19 cellular contexts compared by ENCODE assay signal in genomic region chr1:161163793-161164192, GRCh38. TPM values are rescaled to one million over a fixed set of nuclear protein-coding genes. Genes with fewer than 3 reads are reported as not detected.
A peak's percentile ranks its signal among the peaks of the same experiment; 100 is the strongest.
DNase-seq lines count a peak whose midpoint lies in the region; ATAC-seq and TF ChIP-seq lines count a peak whose summit lies in the region.
"Had no signal": no experiment of that assay in that cellular context is flagged by ENCODE, and none has a peak within 500 bp of the region (broad histone marks: within the 10 kb centered on the region; RNA-seq: fewer than 3 reads in every experiment).

No MANE protein-coding gene starts in this region.

- DNase-seq in activated CD4-positive, alpha-beta T cell treated with anti-CD3 and anti-CD28 coated beads, Interleukin-2, amount 10 ng/mL, durations not matched to agents 24 days and 14 days: no peak
- no peak for DNase-seq in activated CD4-positive, alpha-beta T cell treated with anti-CD3 and anti-CD28 coated beads for 36 hours
- DNase-seq in T-cell: no peak
- no peak for DNase-seq in effector memory CD8-positive, alpha-beta T cell
- no peak for DNase-seq in smooth muscle cell (lab: John Stamatoyannopoulos, UW; ENCODE audit: unreplicated experiment)
- no peak for DNase-seq in NCI-H226
- DNase-seq: activated CD4-positive, alpha-beta T cell treated with anti-CD3 and anti-CD28 coated beads for 1 hour; CD8-positive, alpha-beta T cell; DMS79; left ventricle myocardium inferior; NCI-H1105 treated with DMSO at 0.1 percent for 48 hours; NCI-H69; OCI-M1; SJCRH30; T1000; tibial artery had no signal

- no peaks in the 10 kb centered on the region for H3K27me3 ChIP-seq in smooth muscle cell (ENCODE audit: low read depth)
- H3K27me3 ChIP-seq: SJCRH30, tibial artery had no signal

- H4K20me1 ChIP-seq in smooth muscle cell (ENCODE audit: low read depth): no peaks in the 10 kb centered on the region

- H3K27ac Mint-ChIP-seq in activated CD4-positive, alpha-beta T cell treated with anti-CD3 and anti-CD28 coated beads, Interleukin-2, amount 10 ng/mL, durations not matched to agents 24 days and 14 days: peak overlapping the region; percentile 98
- H3K27ac Mint-ChIP-seq in activated CD4-positive, alpha-beta T cell treated with anti-CD3 and anti-CD28 coated beads for 36 hours: no peak overlapping the region
- H3K27ac Mint-ChIP-seq in T-cell: peak overlapping the region; percentile 84 to 96
- peak overlapping the region; percentile 97 to 99 for H3K27ac Mint-ChIP-seq in effector memory CD8-positive, alpha-beta T cell

- H3K9me3 Mint-ChIP-seq in activated CD4-positive, alpha-beta T cell treated with anti-CD3 and anti-CD28 coated beads, Interleukin-2, amount 10 ng/mL, durations not matched to agents 24 days and 14 days: no peaks in the 10 kb centered on the region
- H3K9me3 Mint-ChIP-seq in activated CD4-positive, alpha-beta T cell treated with anti-CD3 and anti-CD28 coated beads for 36 hours (ENCODE audit: low read depth): no peaks in the 10 kb centered on the region
- H3K9me3 Mint-ChIP-seq in T-cell: no peaks in the 10 kb centered on the region
- H3K9me3 Mint-ChIP-seq in effector memory CD8-positive, alpha-beta T cell: no peaks in the 10 kb centered on the region
- H3K9me3 Mint-ChIP-seq: CD8-positive, alpha-beta T cell had no signal

- POLR2A ChIA-PET in activated CD4-positive, alpha-beta T cell treated with anti-CD3 and anti-CD28 coated beads for 36 hours (lab: Charles Lee): interaction anchor here (0.6 kb wide), 1 partner anchor 42 kb away, joined by 3 read pairs; no protein-coding TSS in a partner anchor
- POLR2A ChIA-PET in T-cell (lab: Charles Lee): interaction anchor here in 1 of 2 donors (0.5 kb wide), 1 partner anchor 93 kb away, joined by 3 read pairs; no protein-coding TSS in a partner anchor

- CTCF ChIA-PET in activated CD4-positive, alpha-beta T cell treated with anti-CD3 and anti-CD28 coated beads for 36 hours (lab: Charles Lee): no interaction called here
- CTCF ChIA-PET in T-cell (lab: Charles Lee): interaction anchor here in 1 of 2 donors (1.1 kb wide), 1 partner anchor 23 kb away, joined by 3 read pairs; no protein-coding TSS in a partner anchor

- no peaks in the 10 kb centered on the region for H3K79me2 ChIP-seq in smooth muscle cell (ENCODE audit: low read depth)

- H3F3A ChIP-seq in smooth muscle cell (ENCODE audit: low read depth): peaks cover 10% of the 10 kb centered on the region

- no peak overlapping the region for H3K9ac ChIP-seq in smooth muscle cell (ENCODE audit: low read depth)

- no peaks in the 10 kb centered on the region for H3K36me3 ChIP-seq in smooth muscle cell (ENCODE audit: low read depth)
- H3K36me3 ChIP-seq: SJCRH30 had no signal

- H3K4me1 ChIP-seq in smooth muscle cell (ENCODE audit: low read depth): peaks cover 15% of the 10 kb centered on the region
- H3K4me1 ChIP-seq: SJCRH30 had no signal

- no peak overlapping the region for H2AFZ ChIP-seq in smooth muscle cell (ENCODE audit: low read depth)

- H3K4me2 ChIP-seq in smooth muscle cell: no peak overlapping the region
- H3K4me2 ChIP-seq: A549 had no signal

- no peak for TF ChIP-seq CTCF in smooth muscle cell (IDR thresholded peaks at IDR 0.05; ENCODE audit: borderline replicate concordance, insufficient read depth, poor library complexity, severe bottlenecking)

- H3K9me3 ChIP-seq in smooth muscle cell (replicated peaks; ENCODE audit: low read depth): no peaks in the 10 kb centered on the region
- H3K9me3 ChIP-seq: A549, left ventricle myocardium inferior, SJCRH30, tibial artery had no signal

- H3K27me3 Mint-ChIP-seq in activated CD4-positive, alpha-beta T cell treated with anti-CD3 and anti-CD28 coated beads, Interleukin-2, amount 10 ng/mL, durations not matched to agents 24 days and 14 days: no peaks in the 10 kb centered on the region
- no peaks in the 10 kb centered on the region for H3K27me3 Mint-ChIP-seq in activated CD4-positive, alpha-beta T cell treated with anti-CD3 and anti-CD28 coated beads for 36 hours
- H3K27me3 Mint-ChIP-seq in T-cell: no peaks in the 10 kb centered on the region
- H3K27me3 Mint-ChIP-seq in effector memory CD8-positive, alpha-beta T cell: no peaks in the 10 kb centered on the region

- 94% methylated on average over 5 of the region's 5 CpGs for WGBS in smooth muscle cell (ENCODE audit: low lambda C conversion rate)

- peaks cover 44% of the 10 kb centered on the region for H3K36me3 Mint-ChIP-seq in activated CD4-positive, alpha-beta T cell treated with anti-CD3 and anti-CD28 coated beads, Interleukin-2, amount 10 ng/mL, durations not matched to agents 24 days and 14 days (ENCODE audit: low read depth)
- H3K36me3 Mint-ChIP-seq in activated CD4-positive, alpha-beta T cell treated with anti-CD3 and anti-CD28 coated beads for 36 hours (ENCODE audit: low read depth): peaks cover 37% of the 10 kb centered on the region
- peaks cover 3% of the 10 kb centered on the region for H3K36me3 Mint-ChIP-seq in T-cell
- peaks cover 33% of the 10 kb centered on the region for H3K36me3 Mint-ChIP-seq in effector memory CD8-positive, alpha-beta T cell (ENCODE audit: insufficient read depth)

- peak overlapping the region; percentile 99 for H3K27ac ChIP-seq in smooth muscle cell (ENCODE audit: low read depth)
- H3K27ac ChIP-seq: A549, left ventricle myocardium inferior, SJCRH30 had no signal

- peaks cover 53% of the 10 kb centered on the region for H3K4me1 Mint-ChIP-seq in activated CD4-positive, alpha-beta T cell treated with anti-CD3 and anti-CD28 coated beads, Interleukin-2, amount 10 ng/mL, durations not matched to agents 24 days and 14 days
- H3K4me1 Mint-ChIP-seq in activated CD4-positive, alpha-beta T cell treated with anti-CD3 and anti-CD28 coated beads for 36 hours: peaks cover 57% of the 10 kb centered on the region
- peaks cover 66 to 76% (median 75%) of the 10 kb centered on the region in 3 donors for H3K4me1 Mint-ChIP-seq in T-cell
- peaks cover 53 to 69% of the 10 kb centered on the region in 2 donors for H3K4me1 Mint-ChIP-seq in effector memory CD8-positive, alpha-beta T cell (ENCODE audit: low read depth in 2 of 2)

- no peak overlapping the region for H3K4me3 ChIP-seq in smooth muscle cell
- H3K4me3 ChIP-seq: A549, left ventricle myocardium inferior, SJCRH30, tibial artery had no signal

- intact Hi-C loops in activated CD4-positive, alpha-beta T cell treated with anti-CD3 and anti-CD28 coated beads, Interleukin-2, amount 10 ng/mL, durations not matched to agents 24 days and 14 days (cut with micrococcal nuclease): no loop called here
- intact Hi-C loops in activated CD4-positive, alpha-beta T cell treated with anti-CD3 and anti-CD28 coated beads for 36 hours (cut with DNase I, micrococcal nuclease): no loop called here

- no peak overlapping the region for H3K4me3 Mint-ChIP-seq in activated CD4-positive, alpha-beta T cell treated with anti-CD3 and anti-CD28 coated beads, Interleukin-2, amount 10 ng/mL, durations not matched to agents 24 days and 14 days
- no peak overlapping the region for H3K4me3 Mint-ChIP-seq in activated CD4-positive, alpha-beta T cell treated with anti-CD3 and anti-CD28 coated beads for 36 hours
- H3K4me3 Mint-ChIP-seq in T-cell: no peak overlapping the region
- no peak overlapping the region for H3K4me3 Mint-ChIP-seq in effector memory CD8-positive, alpha-beta T cell

- no peak for ATAC-seq in activated CD4-positive, alpha-beta T cell treated with anti-CD3 and anti-CD28 coated beads for 36 hours
- ATAC-seq in T-cell (replicated peaks in 1 of 4) (no peak), HG03457 (IDR thresholded peaks at IDR 0.05; ENCODE audit: unreplicated experiment) (no peak), GM21390 (IDR thresholded peaks at IDR 0.05; ENCODE audit: unreplicated experiment) (no peak)
- ATAC-seq in effector memory CD8-positive, alpha-beta T cell (replicated peaks): no peak
- ATAC-seq: A549; CD8-positive, alpha-beta T cell had no signal

RNA-seq across cellular contexts. Expression of gene PPOX, which starts 2.4 kb away (rescaled TPM):
- total RNA-seq in activated CD4-positive, alpha-beta T cell treated with anti-CD3 and anti-CD28 coated beads, Interleukin-2, amount 10 ng/mL, durations not matched to agents 24 days and 14 days: 28.6 and 31.1 TPM in 2 replicates
- total RNA-seq in activated CD4-positive, alpha-beta T cell treated with anti-CD3 and anti-CD28 coated beads for 36 hours: 10 to 100 TPM; 21.5 to 28.8 TPM
- total RNA-seq in T-cell: 10 to 100 TPM; 38.3 to 85.4 (median 69.2) TPM
- 14.2 and 16.5 TPM in 2 replicates for total RNA-seq in smooth muscle cell
- 23.8 and 31.6 TPM in 2 replicates for polyA plus RNA-seq in smooth muscle cell

RNA-seq across cellular contexts. Expression of gene USP21, which starts 4.5 kb away (rescaled TPM):
- total RNA-seq in activated CD4-positive, alpha-beta T cell treated with anti-CD3 and anti-CD28 coated beads, Interleukin-2, amount 10 ng/mL, durations not matched to agents 24 days and 14 days: 32.7 and 34.7 TPM in 2 replicates
- 10 to 100 TPM; 25.1 to 32.0 TPM for total RNA-seq in activated CD4-positive, alpha-beta T cell treated with anti-CD3 and anti-CD28 coated beads for 36 hours
- total RNA-seq in T-cell (10 to 100 TPM; 37.4 to 69.0 (median 59.5) TPM), smooth muscle cell (6.9 and 10.7 TPM in 2 replicates)
- polyA plus RNA-seq in smooth muscle cell: 25.4 and 30.8 TPM in 2 replicates

RNA-seq across cellular contexts. Expression of gene UFC1, which starts 10.0 kb away (rescaled TPM):
- total RNA-seq in activated CD4-positive, alpha-beta T cell treated with anti-CD3 and anti-CD28 coated beads, Interleukin-2, amount 10 ng/mL, durations not matched to agents 24 days and 14 days: 84.2 and 86.6 TPM in 2 replicates
- 10 to 100 TPM; 89.2 to 98.6 TPM for total RNA-seq in activated CD4-positive, alpha-beta T cell treated with anti-CD3 and anti-CD28 coated beads for 36 hours
- 100 to 1,000 TPM in 2 of 5 donors, 10 to 100 TPM in 3; 82.9 to 109 (median 93.8) TPM for total RNA-seq in T-cell
- total RNA-seq in smooth muscle cell: 57.1 and 58.2 TPM in 2 replicates
- polyA plus RNA-seq in smooth muscle cell: 81.5 and 94.5 TPM in 2 replicates

RNA-seq across cellular contexts. Expression of gene B4GALT3, which starts 13.5 kb away (rescaled TPM):
- 65.1 and 69.9 TPM in 2 replicates for total RNA-seq in activated CD4-positive, alpha-beta T cell treated with anti-CD3 and anti-CD28 coated beads, Interleukin-2, amount 10 ng/mL, durations not matched to agents 24 days and 14 days
- 10 to 100 TPM; 40.5 to 51.8 TPM for total RNA-seq in activated CD4-positive, alpha-beta T cell treated with anti-CD3 and anti-CD28 coated beads for 36 hours
- 10 to 100 TPM; 48.4 to 77.8 (median 69.3) TPM for total RNA-seq in T-cell
- 21.4 and 21.9 TPM in 2 replicates for total RNA-seq in smooth muscle cell
- polyA plus RNA-seq in smooth muscle cell: 44.9 and 47.0 TPM in 2 replicates

RNA-seq across cellular contexts. Expression of gene DEDD, which starts 31.3 kb away (rescaled TPM):
- 45.7 and 46.2 TPM in 2 replicates for total RNA-seq in activated CD4-positive, alpha-beta T cell treated with anti-CD3 and anti-CD28 coated beads, Interleukin-2, amount 10 ng/mL, durations not matched to agents 24 days and 14 days
- 10 to 100 TPM; 33.9 to 44.9 TPM for total RNA-seq in activated CD4-positive, alpha-beta T cell treated with anti-CD3 and anti-CD28 coated beads for 36 hours
- total RNA-seq in T-cell (10 to 100 TPM; 34.3 to 43.6 (median 40.6) TPM), smooth muscle cell (36.3 and 36.9 TPM in 2 replicates)
- 33.7 and 38.6 TPM in 2 replicates for polyA plus RNA-seq in smooth muscle cell
